ENCODE assay signal across 19 cellular contexts in the genomic region with DNA sequence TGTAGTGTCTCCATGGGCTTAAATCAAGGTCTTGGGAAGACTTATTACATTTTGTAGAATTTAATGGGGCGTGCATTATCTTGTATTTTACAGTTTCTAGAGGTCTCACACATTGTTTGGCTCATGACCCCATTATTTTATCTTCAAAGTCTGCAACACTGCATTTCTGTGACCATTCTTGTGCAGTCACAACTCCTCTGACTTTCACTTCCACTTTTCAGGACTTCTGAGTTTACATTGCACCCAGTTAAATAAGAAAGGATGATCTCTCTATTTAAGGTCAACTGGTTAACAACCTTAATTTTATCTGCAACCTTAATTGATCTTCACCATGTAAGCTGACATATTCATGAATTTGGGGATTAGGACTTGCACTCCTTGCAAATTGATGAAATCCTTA.
DNase-seq lines count a peak whose midpoint lies in the region; ATAC-seq lines count a peak whose summit lies in the region.
"Had no signal": no experiment of that assay in that cellular context is flagged by ENCODE, and none has a peak within 500 bp of the region (broad histone marks: within the 10 kb centered on the region; RNA-seq: fewer than 3 reads in every experiment).

No MANE protein-coding gene starts in this region.

- H3K4me1 ChIP-seq in trophoblast cell (ENCODE audit: control insufficient read depth in 1 of 2, insufficient read depth in 2 of 2, low read length in 2 of 2), result no peaks in the 10 kb centered on the region
- H3K4me1 ChIP-seq: esophagus muscularis mucosa, Peyer's patch, prostate gland had no signal

- H2AK5ac ChIP-seq in trophoblast cell (ENCODE audit: low read length), result no peak overlapping the region

- H3K4me3 Mint-ChIP-seq in activated naive CD4-positive, alpha-beta T cell treated with anti-CD3 and anti-CD28 coated beads for 36 hours, result no peak overlapping the region
- H3K4me3 Mint-ChIP-seq: activated B cell treated with CpG ODN at 0.5 μM for 24 hours; activated CD8-positive, alpha-beta memory T cell treated with anti-CD3 and anti-CD28 coated beads, Interleukin-2, amount 10 ng/mL, durations not matched to agents 7 days and 5 days had no signal

- no CpG with 5 or more reads among the region's 1 CpG for WGBS in trophoblast cell (ENCODE audit: extremely low coverage, insufficient coverage, insufficient read length)

- H3K9ac ChIP-seq in trophoblast cell (ENCODE audit: low read length), result no peak overlapping the region

- H3K18ac ChIP-seq in trophoblast cell (ENCODE audit: low read length), result no peak overlapping the region

- H3K9me3 ChIP-seq in trophoblast cell (ENCODE audit: insufficient read depth, low read depth, low read length), result peaks cover 2% of the 10 kb centered on the region
- H3K9me3 ChIP-seq: prostate gland had no signal

- no peaks in the 10 kb centered on the region for H3K79me2 ChIP-seq in trophoblast cell (ENCODE audit: control insufficient read depth, insufficient read depth, low read length, poor library complexity)

- H2BK12ac ChIP-seq in trophoblast cell (ENCODE audit: low read length), result no peak overlapping the region

- no peaks in the 10 kb centered on the region for H3K36me3 Mint-ChIP-seq in activated naive CD4-positive, alpha-beta T cell treated with anti-CD3 and anti-CD28 coated beads for 36 hours (ENCODE audit: low read depth)
- H3K36me3 Mint-ChIP-seq: activated CD8-positive, alpha-beta memory T cell treated with anti-CD3 and anti-CD28 coated beads, Interleukin-2, amount 10 ng/mL, durations not matched to agents 7 days and 5 days had no signal

- CTCF ChIA-PET in activated naive CD4-positive, alpha-beta T cell treated with anti-CD3 and anti-CD28 coated beads for 36 hours (lab: Charles Lee), result no interaction called here

- no peak overlapping the region for H2BK120ac ChIP-seq in trophoblast cell (ENCODE audit: insufficient read depth, low read length, poor library complexity)

- DNase-seq in MV-4-11 (lab: John Stamatoyannopoulos, UW), result peak; percentile 77
- DNase-seq in T-helper 1 cell, result no peak
- DNase-seq in NCI-H69 (lab: John Stamatoyannopoulos, UW), result no peak
- no peak for DNase-seq in activated naive CD4-positive, alpha-beta T cell treated with anti-CD3 and anti-CD28 coated beads for 36 hours
- DNase-seq in trophoblast cell, result no peak
- DNase-seq: activated B cell treated with CpG ODN at 0.5 μM for 24 hours; activated CD8-positive, alpha-beta memory T cell treated with anti-CD3 and anti-CD28 coated beads, Interleukin-2, amount 10 ng/mL, durations not matched to agents 7 days and 5 days; activated naive CD4-positive, alpha-beta T cell treated with Interleukin-2 at 50 U/mL for 16 hours; GOT3; kidney glomerular epithelial cell; NCI-H1436; Peyer's patch; substantia nigra had no signal

- H3K27me3 Mint-ChIP-seq in activated naive CD4-positive, alpha-beta T cell treated with anti-CD3 and anti-CD28 coated beads for 36 hours (ENCODE audit: low read depth), result no peaks in the 10 kb centered on the region
- H3K27me3 Mint-ChIP-seq: activated B cell treated with CpG ODN at 0.5 μM for 24 hours; activated CD8-positive, alpha-beta memory T cell treated with anti-CD3 and anti-CD28 coated beads, Interleukin-2, amount 10 ng/mL, durations not matched to agents 7 days and 5 days had no signal

- H3K4me3 ChIP-seq in trophoblast cell (ENCODE audit: low read depth, low read length), result no peak overlapping the region
- H3K4me3 ChIP-seq: esophagus muscularis mucosa, K562, Peyer's patch, prostate gland had no signal

- H3K36me3 ChIP-seq in trophoblast cell (ENCODE audit: control insufficient read depth in 1 of 2, insufficient read depth in 2 of 2, low read length in 2 of 2), result no peaks in the 10 kb centered on the region
- H3K36me3 ChIP-seq: esophagus muscularis mucosa, Peyer's patch, prostate gland had no signal

- no peak overlapping the region for H4K12ac ChIP-seq in trophoblast cell (ENCODE audit: low read depth, low read length)

- peaks cover 17% of the 10 kb centered on the region for H3K9me3 Mint-ChIP-seq in activated naive CD4-positive, alpha-beta T cell treated with anti-CD3 and anti-CD28 coated beads for 36 hours

- H4K91ac ChIP-seq in trophoblast cell (ENCODE audit: low read depth, low read length), result no peak overlapping the region

- H2AFZ ChIP-seq in trophoblast cell (ENCODE audit: insufficient read depth, low read length, poor library complexity), result no peak overlapping the region

- intact Hi-C loops in activated naive CD4-positive, alpha-beta T cell treated with anti-CD3 and anti-CD28 coated beads for 36 hours (cut with micrococcal nuclease), result no loop called here

- H3K27me3 ChIP-seq in trophoblast cell (ENCODE audit: insufficient read depth, low read length), result no peaks in the 10 kb centered on the region
- H3K27me3 ChIP-seq: esophagus muscularis mucosa, Peyer's patch had no signal

- no peak overlapping the region for H3K4ac ChIP-seq in trophoblast cell (ENCODE audit: low read depth, low read length)

- H2BK5ac ChIP-seq in trophoblast cell (ENCODE audit: low read depth, low read length, poor library complexity), result no peak overlapping the region

- no peak overlapping the region for H3K27ac Mint-ChIP-seq in activated naive CD4-positive, alpha-beta T cell treated with anti-CD3 and anti-CD28 coated beads for 36 hours
- H3K27ac Mint-ChIP-seq: activated B cell treated with CpG ODN at 0.5 μM for 24 hours; activated CD8-positive, alpha-beta memory T cell treated with anti-CD3 and anti-CD28 coated beads, Interleukin-2, amount 10 ng/mL, durations not matched to agents 7 days and 5 days had no signal

- H3K23ac ChIP-seq in trophoblast cell (ENCODE audit: low read length), result no peak overlapping the region

- no peak overlapping the region for H3K27ac ChIP-seq in trophoblast cell (ENCODE audit: low read depth, low read length)
- H3K27ac ChIP-seq: esophagus muscularis mucosa, Peyer's patch, prostate gland had no signal

- H3K4me2 ChIP-seq in trophoblast cell (ENCODE audit: low read length), result no peak overlapping the region

- no peak overlapping the region for H3K14ac ChIP-seq in trophoblast cell (ENCODE audit: low read length)

- no peaks in the 10 kb centered on the region for H3K79me1 ChIP-seq in trophoblast cell (ENCODE audit: low read length)

- peak; percentile 82 for ATAC-seq in GM18511 (IDR thresholded peaks at IDR 0.05; ENCODE audit: unreplicated experiment)
- peak; percentile 73 for ATAC-seq in GM21390 (IDR thresholded peaks at IDR 0.05; ENCODE audit: unreplicated experiment)
- peak; percentile 50 for ATAC-seq in HG03097 (IDR thresholded peaks at IDR 0.05; ENCODE audit: low FRiP score, unreplicated experiment)
- ATAC-seq: activated CD8-positive, alpha-beta memory T cell treated with anti-CD3 and anti-CD28 coated beads, Interleukin-2, amount 10 ng/mL, durations not matched to agents 7 days and 5 days; K562 had no signal

- H4K8ac ChIP-seq in trophoblast cell (ENCODE audit: low read depth, low read length), result no peak overlapping the region

- H3K4me1 Mint-ChIP-seq in activated naive CD4-positive, alpha-beta T cell treated with anti-CD3 and anti-CD28 coated beads for 36 hours (ENCODE audit: low read depth), result no peaks in the 10 kb centered on the region
- H3K4me1 Mint-ChIP-seq: activated CD8-positive, alpha-beta memory T cell treated with anti-CD3 and anti-CD28 coated beads, Interleukin-2, amount 10 ng/mL, durations not matched to agents 7 days and 5 days had no signal
